Comparison of ENCODE assay signal across 8 cellular contexts in genomic region chr18:79680100-79680879, GRCh38. TPM values are rescaled to one million over a fixed set of nuclear protein-coding genes. Genes with fewer than 3 reads are reported as not detected.
DNase-seq lines count a peak whose midpoint lies in the region; ATAC-seq and TF ChIP-seq lines count a peak whose summit lies in the region.

No MANE protein-coding gene starts in this region.

- TF ChIP-seq CTCF in activated B cell treated with CpG ODN at 0.5 μM for 24 hours (IDR thresholded peaks at IDR 0.05) (no peak), upper lobe of right lung (IDR thresholded peaks at IDR 0.05) (no peak)

- no peaks in the 10 kb centered on the region for H3K9me3 Mint-ChIP-seq in activated B cell treated with CpG ODN at 0.5 μM for 24 hours
- H3K9me3 Mint-ChIP-seq in effector memory CD8-positive, alpha-beta T cell: no peaks in the 10 kb centered on the region

- H3K4me1 Mint-ChIP-seq in activated B cell treated with CpG ODN at 0.5 μM for 24 hours: peaks cover 47% of the 10 kb centered on the region
- H3K4me1 Mint-ChIP-seq in effector memory CD8-positive, alpha-beta T cell (ENCODE audit: low read depth in 2 of 2): peaks cover 53 to 54% of the 10 kb centered on the region in 2 donors

- DNase-seq in COLO829 (ENCODE audit: low spot score) (peak; percentile 41), Karpas-422 (peak; percentile 65), activated B cell treated with CpG ODN at 0.5 μM for 24 hours (no peak), myocyte (ENCODE audit: low read depth) (peak; percentile 45), upper lobe of right lung (no peak), GM19240 (ENCODE audit: insufficient read length, low spot score) (no peak)
- peak; percentile 46 to 60 (median 58) for DNase-seq in effector memory CD8-positive, alpha-beta T cell

- no peak overlapping the region for H2AFZ ChIP-seq in Karpas-422 (ENCODE audit: low read length)

- no peaks in the 10 kb centered on the region for H3K27me3 ChIP-seq in Karpas-422 (ENCODE audit: low read length)
- H3K27me3 ChIP-seq in upper lobe of right lung: no peaks in the 10 kb centered on the region

- peaks cover 75% of the 10 kb centered on the region for H3K79me2 ChIP-seq in Karpas-422 (ENCODE audit: low read length)

- no peaks in the 10 kb centered on the region for H3K9me2 ChIP-seq in Karpas-422 (replicated peaks; ENCODE audit: insufficient read depth, low read length)

- H3K4me1 ChIP-seq in Karpas-422 (ENCODE audit: low read length) (peaks cover 33% of the 10 kb centered on the region), upper lobe of right lung (peaks cover 26% of the 10 kb centered on the region)

- H3K4me3 ChIP-seq in Karpas-422 (ENCODE audit: low read length) (peak overlapping the region; percentile 92), upper lobe of right lung (peak overlapping the region; percentile 63)

- POLR2A ChIA-PET in activated B cell treated with CpG ODN at 0.5 μM for 24 hours (lab: Charles Lee): interaction anchor here (1.0 to 1.3 kb wide), 2 partner anchors 307 to 353 kb away, joined by 4 to 7 read pairs; partner anchors contain the start of gene RBFA

- ATAC-seq in GM21447 (IDR thresholded peaks at IDR 0.05; ENCODE audit: unreplicated experiment): peak; percentile 0
- no peak for ATAC-seq in activated B cell treated with CpG ODN at 0.5 μM for 24 hours (ENCODE audit: low read depth)
- peak; percentile 6 for ATAC-seq in effector memory CD8-positive, alpha-beta T cell (replicated peaks)
- ATAC-seq in upper lobe of right lung: no peak

- H3K4me2 ChIP-seq in Karpas-422 (ENCODE audit: low read depth, low read length, poor library complexity, severe bottlenecking): peak overlapping the region; percentile 97

- no peaks in the 10 kb centered on the region for H3K27me3 Mint-ChIP-seq in activated B cell treated with CpG ODN at 0.5 μM for 24 hours
- no peaks in the 10 kb centered on the region for H3K27me3 Mint-ChIP-seq in effector memory CD8-positive, alpha-beta T cell

- peak overlapping the region; percentile 83 for H3K9ac ChIP-seq in Karpas-422 (ENCODE audit: low read length)

- H3K27ac ChIP-seq in Karpas-422 (ENCODE audit: low read length): no peak overlapping the region
- H3K27ac ChIP-seq in upper lobe of right lung: peak overlapping the region; percentile 99

- intact Hi-C loops in activated B cell treated with CpG ODN at 0.5 μM for 24 hours (cut with micrococcal nuclease) (no loop called here), upper lobe of right lung (cut with DNase I) (no loop called here)

- H4K20me1 ChIP-seq in Karpas-422 (ENCODE audit: insufficient read depth, low read depth, low read length): peaks cover 51% of the 10 kb centered on the region

- H3K9me3 ChIP-seq in Karpas-422 (ENCODE audit: low read length) (no peaks in the 10 kb centered on the region), upper lobe of right lung (no peaks in the 10 kb centered on the region)

- H3K27ac Mint-ChIP-seq in activated B cell treated with CpG ODN at 0.5 μM for 24 hours: peak overlapping the region; percentile 70
- peak overlapping the region; percentile 93 to 95 for H3K27ac Mint-ChIP-seq in effector memory CD8-positive, alpha-beta T cell

- no peaks in the 10 kb centered on the region for H3K36me3 ChIP-seq in Karpas-422 (ENCODE audit: insufficient read depth, low read length)
- no peaks in the 10 kb centered on the region for H3K36me3 ChIP-seq in upper lobe of right lung

- peaks cover 15% of the 10 kb centered on the region for H3K36me3 Mint-ChIP-seq in activated B cell treated with CpG ODN at 0.5 μM for 24 hours (ENCODE audit: low read depth)
- peaks cover 56% of the 10 kb centered on the region for H3K36me3 Mint-ChIP-seq in effector memory CD8-positive, alpha-beta T cell (ENCODE audit: insufficient read depth)

- peak overlapping the region; percentile 81 for H3K4me3 Mint-ChIP-seq in activated B cell treated with CpG ODN at 0.5 μM for 24 hours
- H3K4me3 Mint-ChIP-seq in effector memory CD8-positive, alpha-beta T cell: peak overlapping the region; percentile 92 to 93

- CTCF ChIA-PET in activated B cell treated with CpG ODN at 0.5 μM for 24 hours (lab: Charles Lee): no interaction called here

RNA-seq across cellular contexts. Expression of gene CTDP1, which starts 0.7 kb away (rescaled TPM):
- total RNA-seq in Karpas-422 (2014; rRNA removed; shearing (Covaris generic); ENCODE audit: low replicate concordance): 14.1 and 32.9 TPM in 2 replicates
- total RNA-seq in activated B cell treated with CpG ODN at 0.5 μM for 24 hours: 28.1 and 33.8 TPM in 2 replicates
- total RNA-seq in myocyte: 15.3 and 16.8 TPM in 2 replicates
- 15.4 TPM for polyA plus RNA-seq in myocyte (2012)
- 23.0 TPM for total RNA-seq in upper lobe of right lung

Comparison
In these comparisons a context has a peak if more than half of its experiments do, and no peak if none do; other contexts are left out.
1. DNase-seq: peak in COLO829 (single experiment), Karpas-422 (single experiment), effector memory CD8-positive, alpha-beta T cell (3 of 3) and myocyte (single experiment); none in activated B cell treated with CpG ODN at 0.5 μM for 24 hours (single experiment), upper lobe of right lung (single experiment) and GM19240 (single experiment).
2. ATAC-seq: peak in GM21447 (single experiment) and effector memory CD8-positive, alpha-beta T cell (single experiment); none in activated B cell treated with CpG ODN at 0.5 μM for 24 hours (single experiment) and upper lobe of right lung (single experiment).